In the genomic region with DNA sequence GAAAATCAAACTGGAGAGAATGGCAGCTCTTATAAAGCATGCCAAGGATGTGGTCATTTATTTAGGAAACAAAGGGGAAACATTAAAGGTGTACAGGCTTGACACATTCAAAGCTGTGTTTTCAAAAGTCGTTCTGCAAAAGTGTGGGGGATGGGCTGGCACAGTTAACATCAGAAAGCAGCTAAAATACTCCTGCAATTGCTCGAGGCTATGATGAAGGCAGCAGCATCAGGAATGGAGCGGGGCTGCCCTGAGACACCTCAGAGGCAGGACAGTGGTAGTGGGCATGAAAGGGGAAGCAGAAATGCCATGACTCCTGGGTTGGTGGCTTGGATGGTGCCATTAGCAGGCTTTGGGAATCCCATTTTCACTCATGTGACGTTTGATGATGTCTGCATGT, we compare ENCODE assay signal across 8 cellular contexts. TPM values are rescaled to one million over a fixed set of nuclear protein-coding genes. Genes with fewer than 3 reads are reported as not detected.
DNase-seq lines count a peak whose midpoint lies in the region; ATAC-seq and TF ChIP-seq lines count a peak whose summit lies in the region.

No MANE protein-coding gene starts in this region.

- H3K27ac ChIP-seq in heart right ventricle (peak overlapping the region in 1 of 10 donors; percentile 97), right lobe of liver (no peak overlapping the region), upper lobe of left lung (peak overlapping the region in 1 of 4 donors; percentile 89)

- TF ChIP-seq POLR2A in right lobe of liver (IDR thresholded peaks at IDR 0.05) = no peak
- no peak for TF ChIP-seq POLR2A in upper lobe of left lung (IDR thresholded peaks at IDR 0.05)

- no peak for ATAC-seq in heart right ventricle
- ATAC-seq in Right ventricle myocardium inferior = no peak
- no peak for ATAC-seq in right lobe of liver
- no peak for ATAC-seq in upper lobe of left lung (ENCODE audit: low FRiP score in 2 of 2)
- no peak for ATAC-seq in activated CD4-positive, CD25-positive, alpha-beta regulatory T cell treated with anti-CD3 and anti-CD28 coated beads, Interleukin-2, amount 50 U/mL, for 24 hours
- ATAC-seq in HG03159 (IDR thresholded peaks at IDR 0.05; ENCODE audit: unreplicated experiment) = no peak
- ATAC-seq in HG03571 (IDR thresholded peaks at IDR 0.05; ENCODE audit: unreplicated experiment) = no peak

- intact Hi-C loops in heart right ventricle (cut with DNase I) = loop anchor here in 1 of 10 donors (5.0 kb wide), 1 partner anchor 86 kb away; no protein-coding TSS in a partner anchor
- intact Hi-C loops in Right ventricle myocardium inferior (cut with DNase I) = loop anchor here (10.0 kb wide), 2 partner anchors 178 to 268 kb away; a partner anchor contains a TSS
- intact Hi-C loops in activated T-helper 1 cell treated with anti-CD3 and anti-CD28 coated beads, Interleukin-12 subunit alpha, Interleukin-12 subunit beta, Interleukin-2, Interleukin-4 antibody, amounts not matched to agents 30 ng/mL and 10 ng/mL and 1 ng/mL, durations not matched to agents 14 hours and 24 hours and 36 hours (cut with micrococcal nuclease) = loop anchor here (5.0 kb wide), 1 partner anchor 186 kb away; no protein-coding TSS in a partner anchor
- intact Hi-C loops in right lobe of liver (cut with DNase I) = no loop called here

- 11 to 14% methylated on average over 4 of the region's 4 CpGs for WGBS in heart right ventricle, 2 donors
- 21% methylated on average over 4 of the region's 4 CpGs for WGBS in right lobe of liver (ENCODE audit: insufficient coverage, low coverage, low lambda C conversion rate, missing lambda C conversion rate)
- 13 to 16% methylated on average over 4 of the region's 4 CpGs for WGBS in upper lobe of left lung, 2 donors

- H3K27ac Mint-ChIP-seq in activated T-helper 1 cell treated with anti-CD3 and anti-CD28 coated beads, Interleukin-12 subunit alpha, Interleukin-12 subunit beta, Interleukin-2, Interleukin-4 antibody, amounts not matched to agents 30 ng/mL and 10 ng/mL and 1 ng/mL, durations not matched to agents 14 hours and 24 hours and 36 hours = peak overlapping the region; percentile 95

- peaks cover 0 to 38% (median 11%) of the 10 kb centered on the region in 9 donors for H3K36me3 ChIP-seq in heart right ventricle
- peaks cover 0 to 32% (median 0%) of the 10 kb centered on the region in 4 donors for H3K36me3 ChIP-seq in right lobe of liver
- peaks cover 0 to 19% (median 8%) of the 10 kb centered on the region in 4 donors for H3K36me3 ChIP-seq in upper lobe of left lung

- peaks cover 35% of the 10 kb centered on the region for H3K36me3 Mint-ChIP-seq in activated T-helper 1 cell treated with anti-CD3 and anti-CD28 coated beads, Interleukin-12 subunit alpha, Interleukin-12 subunit beta, Interleukin-2, Interleukin-4 antibody, amounts not matched to agents 30 ng/mL and 10 ng/mL and 1 ng/mL, durations not matched to agents 14 hours and 24 hours and 36 hours (ENCODE audit: low read depth)

- H3K4me1 ChIP-seq in heart right ventricle (peaks cover 6 to 41% (median 35%) of the 10 kb centered on the region in 9 donors), right lobe of liver (peaks cover 0 to 21% (median 5%) of the 10 kb centered on the region in 4 donors), upper lobe of left lung (peaks cover 22 to 43% (median 27%) of the 10 kb centered on the region in 4 donors)

- no peaks in the 10 kb centered on the region for H3K9me3 Mint-ChIP-seq in activated T-helper 1 cell treated with anti-CD3 and anti-CD28 coated beads, Interleukin-12 subunit alpha, Interleukin-12 subunit beta, Interleukin-2, Interleukin-4 antibody, amounts not matched to agents 30 ng/mL and 10 ng/mL and 1 ng/mL, durations not matched to agents 14 hours and 24 hours and 36 hours

- no peak for TF ChIP-seq CTCF in heart right ventricle (IDR thresholded peaks at IDR 0.05)
- TF ChIP-seq CTCF in right lobe of liver (IDR thresholded peaks at IDR 0.05) = no peak
- no peak for TF ChIP-seq CTCF in upper lobe of left lung (IDR thresholded peaks at IDR 0.05)

- no peak for TF ChIP-seq EP300 in upper lobe of left lung (IDR thresholded peaks at IDR 0.05)

- no peak for DNase-seq in heart right ventricle
- no peak for DNase-seq in Right ventricle myocardium inferior (ENCODE audit: missing footprints)
- no peak for DNase-seq in activated T-helper 1 cell treated with anti-CD3 and anti-CD28 coated beads, Interleukin-12 subunit alpha, Interleukin-12 subunit beta, Interleukin-2, Interleukin-4 antibody, amounts not matched to agents 30 ng/mL and 10 ng/mL and 1 ng/mL, durations not matched to agents 14 hours and 24 hours and 36 hours (ENCODE audit: low spot score)
- no peak for DNase-seq in right lobe of liver
- no peak for DNase-seq in upper lobe of left lung

- no peaks in the 10 kb centered on the region for H3K27me3 ChIP-seq in heart right ventricle
- H3K27me3 ChIP-seq in right lobe of liver = no peaks in the 10 kb centered on the region
- no peaks in the 10 kb centered on the region for H3K27me3 ChIP-seq in upper lobe of left lung

- H3K4me3 ChIP-seq in heart right ventricle (peak overlapping the region; percentile 68 to 90 (median 76)), right lobe of liver (peak overlapping the region; percentile 75 to 81 (median 76)), upper lobe of left lung (peak overlapping the region in 3 of 4 donors; percentile 85 to 96 (median 94))

- H3K4me1 Mint-ChIP-seq in activated T-helper 1 cell treated with anti-CD3 and anti-CD28 coated beads, Interleukin-12 subunit alpha, Interleukin-12 subunit beta, Interleukin-2, Interleukin-4 antibody, amounts not matched to agents 30 ng/mL and 10 ng/mL and 1 ng/mL, durations not matched to agents 14 hours and 24 hours and 36 hours (ENCODE audit: low read depth) = peaks cover 65% of the 10 kb centered on the region

- H3K27me3 Mint-ChIP-seq in activated T-helper 1 cell treated with anti-CD3 and anti-CD28 coated beads, Interleukin-12 subunit alpha, Interleukin-12 subunit beta, Interleukin-2, Interleukin-4 antibody, amounts not matched to agents 30 ng/mL and 10 ng/mL and 1 ng/mL, durations not matched to agents 14 hours and 24 hours and 36 hours (ENCODE audit: insufficient read depth) = no peaks in the 10 kb centered on the region

- H3K9me3 ChIP-seq in heart right ventricle = no peaks in the 10 kb centered on the region
- H3K9me3 ChIP-seq in right lobe of liver = no peaks in the 10 kb centered on the region
- H3K9me3 ChIP-seq in upper lobe of left lung = no peaks in the 10 kb centered on the region

- H3K4me3 Mint-ChIP-seq in activated T-helper 1 cell treated with anti-CD3 and anti-CD28 coated beads, Interleukin-12 subunit alpha, Interleukin-12 subunit beta, Interleukin-2, Interleukin-4 antibody, amounts not matched to agents 30 ng/mL and 10 ng/mL and 1 ng/mL, durations not matched to agents 14 hours and 24 hours and 36 hours = peak overlapping the region; percentile 98

RNA-seq across cellular contexts. Expression of a gene that starts 0.7 kb away (rescaled TPM):
- total RNA-seq in heart right ventricle = 10 to 100 TPM in 8 of 10 donors, 1 to 10 TPM in 2; 7.2 to 16.7 (median 11.4) TPM
- 1 to 10 TPM; 4.2 to 4.6 TPM for polyA plus RNA-seq in heart right ventricle
- total RNA-seq in Right ventricle myocardium inferior = 12.3 TPM
- total RNA-seq in activated T-helper 1 cell treated with anti-CD3 and anti-CD28 coated beads, Interleukin-12 subunit alpha, Interleukin-12 subunit beta, Interleukin-2, Interleukin-4 antibody, amounts not matched to agents 30 ng/mL and 10 ng/mL and 1 ng/mL, durations not matched to agents 14 hours and 24 hours and 36 hours = 103 and 107 TPM in 2 replicates
- total RNA-seq in right lobe of liver = 10 to 100 TPM; 11.9 to 21.8 (median 15.5) TPM
- total RNA-seq in upper lobe of left lung = 10 to 100 TPM in 5 of 6 donors, 1 to 10 TPM in 1; 9.9 to 32.5 (median 15.8) TPM

RNA-seq across cellular contexts. Expression of a gene that starts 1.4 kb away (rescaled TPM):
- total RNA-seq in heart right ventricle (10 to 100 TPM; 30.7 to 49.6 (median 35.3) TPM), Right ventricle myocardium inferior (39.5 TPM), right lobe of liver (10 to 100 TPM; 22.6 to 33.7 (median 30.0) TPM), upper lobe of left lung (10 to 100 TPM; 27.2 to 42.6 (median 35.8) TPM)
- polyA plus RNA-seq in heart right ventricle = 10 to 100 TPM; 19.9 to 24.6 TPM
- total RNA-seq in activated T-helper 1 cell treated with anti-CD3 and anti-CD28 coated beads, Interleukin-12 subunit alpha, Interleukin-12 subunit beta, Interleukin-2, Interleukin-4 antibody, amounts not matched to agents 30 ng/mL and 10 ng/mL and 1 ng/mL, durations not matched to agents 14 hours and 24 hours and 36 hours = 43.0 and 43.2 TPM in 2 replicates

RNA-seq across cellular contexts. Expression of a gene that starts 30.1 kb away (rescaled TPM):
- total RNA-seq in heart right ventricle (10 to 100 TPM; 32.2 to 47.5 (median 41.5) TPM), Right ventricle myocardium inferior (36.8 TPM), right lobe of liver (10 to 100 TPM; 11.7 to 39.2 (median 20.6) TPM), upper lobe of left lung (10 to 100 TPM; 23.2 to 39.8 (median 34.2) TPM)
- 10 to 100 TPM; 48.8 to 49.5 TPM for polyA plus RNA-seq in heart right ventricle
- 55.0 and 58.8 TPM in 2 replicates for total RNA-seq in activated T-helper 1 cell treated with anti-CD3 and anti-CD28 coated beads, Interleukin-12 subunit alpha, Interleukin-12 subunit beta, Interleukin-2, Interleukin-4 antibody, amounts not matched to agents 30 ng/mL and 10 ng/mL and 1 ng/mL, durations not matched to agents 14 hours and 24 hours and 36 hours

RNA-seq across cellular contexts. Expression of a gene that starts 30.3 kb away (rescaled TPM):
- 10 to 100 TPM; 26.6 to 52.2 (median 42.5) TPM for total RNA-seq in heart right ventricle
- polyA plus RNA-seq in heart right ventricle = 10 to 100 TPM; 21.6 to 29.4 TPM
- 36.1 TPM for total RNA-seq in Right ventricle myocardium inferior
- total RNA-seq in activated T-helper 1 cell treated with anti-CD3 and anti-CD28 coated beads, Interleukin-12 subunit alpha, Interleukin-12 subunit beta, Interleukin-2, Interleukin-4 antibody, amounts not matched to agents 30 ng/mL and 10 ng/mL and 1 ng/mL, durations not matched to agents 14 hours and 24 hours and 36 hours = 25.6 and 26.2 TPM in 2 replicates
- 10 to 100 TPM; 19.1 to 28.3 (median 24.4) TPM for total RNA-seq in right lobe of liver
- 10 to 100 TPM; 27.7 to 64.4 (median 36.9) TPM for total RNA-seq in upper lobe of left lung

RNA-seq across cellular contexts. Expression of a gene that starts 53.1 kb away (rescaled TPM):
- not detected for total RNA-seq in heart right ventricle
- polyA plus RNA-seq in heart right ventricle = not detected
- not detected for total RNA-seq in Right ventricle myocardium inferior
- 14.6 and 16.1 TPM in 2 replicates for total RNA-seq in activated T-helper 1 cell treated with anti-CD3 and anti-CD28 coated beads, Interleukin-12 subunit alpha, Interleukin-12 subunit beta, Interleukin-2, Interleukin-4 antibody, amounts not matched to agents 30 ng/mL and 10 ng/mL and 1 ng/mL, durations not matched to agents 14 hours and 24 hours and 36 hours
- total RNA-seq in right lobe of liver = not detected
- 1 to 10 TPM in 2 of 6 donors, under 1 TPM in 2, not detected in 2; 0.17 to 1.3 (median 1.0) TPM for total RNA-seq in upper lobe of left lung

Comparison
In these comparisons a context has a peak if more than half of its experiments do, and no peak if none do; other contexts are left out.
1. intact Hi-C loops: an anchor here in Right ventricle myocardium inferior (10.0 kb wide) and activated T-helper 1 cell treated with anti-CD3 and anti-CD28 coated beads, Interleukin-12 subunit alpha, Interleukin-12 subunit beta, Interleukin-2, Interleukin-4 antibody, amounts not matched to agents 30 ng/mL and 10 ng/mL and 1 ng/mL, durations not matched to agents 14 hours and 24 hours and 36 hours (5.0 kb wide); none called in right lobe of liver.